In the genomic region with DNA sequence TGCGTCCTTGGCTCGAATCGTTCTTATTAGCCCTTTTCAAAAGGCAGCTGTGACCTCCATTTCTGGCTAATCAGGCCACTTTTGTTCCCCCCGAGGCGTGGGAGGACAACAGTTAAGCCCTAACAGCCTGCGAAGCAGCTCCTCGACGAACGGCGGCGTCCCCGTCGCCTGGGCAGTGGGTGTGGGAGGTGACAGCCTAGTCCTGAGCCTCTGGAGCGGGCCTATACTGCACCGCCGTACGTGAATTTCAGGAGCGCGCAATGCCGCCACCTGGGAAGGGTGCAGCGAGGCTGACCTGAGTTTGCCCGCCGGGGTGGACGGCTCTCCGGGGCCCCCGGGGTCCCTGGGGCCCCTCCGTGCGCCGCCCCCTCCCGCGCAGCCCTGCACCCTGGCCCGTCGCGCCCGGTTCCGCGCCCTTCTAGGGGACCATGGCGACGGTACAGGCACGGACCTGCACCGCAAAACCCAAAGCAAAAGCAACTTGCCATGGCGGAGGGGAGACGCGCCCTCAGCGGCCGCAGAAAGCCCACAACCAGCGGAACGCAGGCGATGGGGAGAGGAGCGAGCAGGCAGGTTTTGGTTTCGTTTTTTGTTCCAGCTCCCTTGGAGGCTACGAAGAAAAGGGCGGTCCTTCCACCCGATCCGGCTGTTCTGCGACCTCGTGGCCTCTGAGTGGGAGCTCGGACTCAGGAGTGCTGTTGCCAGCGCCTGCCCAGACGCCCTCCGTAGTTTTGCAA, we compare ENCODE assay signal across 1 cellular context.
TF ChIP-seq lines count a peak whose summit lies in the region.

TSS of gene RBM43 (minus strand) at position 624 of the 737 bp plus-strand sequence. CDS start at position 488, 136 bp downstream.

TF ChIP-seq in K562, 482 proteins besides CTCF, POLR2A, EP300 and RAD21 (continued from another document and continues in another):
- TF ChIP-seq ZFP36 (IDR thresholded peaks at IDR 0.05; ENCODE audit: low read depth, low read length, partially characterized antibody) (peak; percentile 13), MTF1 (CRISPR knock-in tag; IDR thresholded peaks at IDR 0.05; ENCODE audit: borderline replicate concordance) (no peak), ZBTB12 (CRISPR knock-in tag; IDR thresholded peaks at IDR 0.05) (no peak), KDM2B (CRISPR knock-in tag; IDR thresholded peaks at IDR 0.05) (no peak), DLX4 (CRISPR knock-in tag; IDR thresholded peaks at IDR 0.05) (no peak), ZNF165 (CRISPR knock-in tag; IDR thresholded peaks at IDR 0.05; ENCODE audit: borderline replicate concordance) (peak; percentile 74; the same call in 1 of the 2 replicates), ZNF175 (CRISPR knock-in tag; IDR thresholded peaks at IDR 0.05; ENCODE audit: low read depth) (peak; percentile 62; the same call in 1 of the 2 replicates), ELF1 (tag; IDR thresholded peaks at IDR 0.05) (no peak; the same call in 1 of the 2 replicates), ZNF639 (CRISPR knock-in tag; conservative IDR thresholded peaks at IDR 0.05 in 1 of 2, IDR thresholded peaks at IDR 0.05 in 1 of 2) (peak in 1 of 2 experiments; percentile 8; a peak in 1 of 4 replicates), ZNF311 (CRISPR knock-in tag; IDR thresholded peaks at IDR 0.05) (no peak), YY1 (IDR thresholded peaks at IDR 0.05; ENCODE audit: borderline replicate concordance in 1 of 3, control insufficient read depth in 1 of 3, extremely low read depth in 1 of 3, insufficient read depth in 3 of 3, insufficient read length in 1 of 3, insufficient replicate concordance in 2 of 3, low read depth in 1 of 3, low read length in 2 of 3) (peak in 2 of 3 experiments; percentile 26 to 73), RUNX1 (IDR thresholded peaks at IDR 0.05; ENCODE audit: low read depth) (no peak), SMAD1 (IDR thresholded peaks at IDR 0.05; ENCODE audit: low read depth, low read length, partially characterized antibody) (no peak), HNRNPK (IDR thresholded peaks at IDR 0.05; ENCODE audit: low read depth, low read length, poor library complexity, severe bottlenecking) (no peak), HIVEP1 (CRISPR knock-in tag; IDR thresholded peaks at IDR 0.05) (no peak), PHB2 (IDR thresholded peaks at IDR 0.05; ENCODE audit: low read depth) (no peak), ZNF197 (CRISPR knock-in tag; IDR thresholded peaks at IDR 0.05; ENCODE audit: low read depth) (peak; percentile 84; the same call in 1 of the 2 replicates), KLF13 (tag; IDR thresholded peaks at IDR 0.05; ENCODE audit: borderline replicate concordance, low read depth) (no peak), E2F5 (CRISPR knock-in tag; IDR thresholded peaks at IDR 0.05) (0 out of 2 replicates have a peak, but pooled peaks have one; percentile 57), PHF20 (IDR thresholded peaks at IDR 0.05; ENCODE audit: partially characterized antibody) (peak; percentile 35), FOXP4 (CRISPR knock-in tag; IDR thresholded peaks at IDR 0.05; ENCODE audit: borderline replicate concordance) (0 out of 2 replicates have a peak, but pooled peaks have one; percentile 44), ZNF785 (CRISPR knock-in tag; IDR thresholded peaks at IDR 0.05) (no peak), BRF1 (IDR thresholded peaks at IDR 0.05; ENCODE audit: borderline replicate concordance, extremely low read depth, insufficient read length) (no peak), ZNF561 (CRISPR knock-in tag; conservative IDR thresholded peaks at IDR 0.05) (no peak), ZEB2 (IDR thresholded peaks at IDR 0.05) (no peak), RBFOX2 (IDR thresholded peaks at IDR 0.05; ENCODE audit: low read depth, low read length) (peak; percentile 91), HOMEZ (CRISPR knock-in tag; IDR thresholded peaks at IDR 0.05) (no peak), NFRKB (IDR thresholded peaks at IDR 0.05; ENCODE audit: low read depth) (peak; percentile 93), ESRRB (CRISPR knock-in tag; IDR thresholded peaks at IDR 0.05; ENCODE audit: borderline replicate concordance) (no peak), CEBPG (CRISPR knock-in tag; IDR thresholded peaks at IDR 0.05) (no peak), CEBPG (tag; conservative IDR thresholded peaks at IDR 0.05 in 1 of 2, IDR thresholded peaks at IDR 0.05 in 1 of 2) (no peak), MBD2 (IDR thresholded peaks at IDR 0.05; ENCODE audit: borderline replicate concordance, low read depth) (no peak), POLR2AphosphoS2 (IDR thresholded peaks at IDR 0.05; ENCODE audit: low read length) (no peak), LEF1 (IDR thresholded peaks at IDR 0.05) (0 out of 2 replicates have a peak, but pooled peaks have one; percentile 18), SP2 (IDR thresholded peaks at IDR 0.05; ENCODE audit: extremely low read depth, low read depth, low read length, poor library complexity, severe bottlenecking) (no peak), RBM14 (IDR thresholded peaks at IDR 0.05; ENCODE audit: borderline replicate concordance, insufficient read depth, low read depth, low read length) (no peak), ZNF77 (CRISPR knock-in tag; IDR thresholded peaks at IDR 0.05) (no peak), ZNF717 (CRISPR knock-in tag; IDR thresholded peaks at IDR 0.05) (no peak), ZNF830 (CRISPR knock-in tag; IDR thresholded peaks at IDR 0.05) (peak; percentile 30; the same call in 1 of the 2 replicates), DACH1 (IDR thresholded peaks at IDR 0.05; ENCODE audit: partially characterized antibody) (peak; percentile 57), COPS2 (conservative IDR thresholded peaks at IDR 0.05) (no peak), SRSF9 (IDR thresholded peaks at IDR 0.05; ENCODE audit: borderline replicate concordance, low read depth, low read length) (no peak), ATF7 (IDR thresholded peaks at IDR 0.05) (peak; percentile 49), PRPF4 (IDR thresholded peaks at IDR 0.05; ENCODE audit: insufficient read depth, low read depth, low read length, poor library complexity, severe bottlenecking) (no peak)
- TF ChIP-seq, protein P1, sequence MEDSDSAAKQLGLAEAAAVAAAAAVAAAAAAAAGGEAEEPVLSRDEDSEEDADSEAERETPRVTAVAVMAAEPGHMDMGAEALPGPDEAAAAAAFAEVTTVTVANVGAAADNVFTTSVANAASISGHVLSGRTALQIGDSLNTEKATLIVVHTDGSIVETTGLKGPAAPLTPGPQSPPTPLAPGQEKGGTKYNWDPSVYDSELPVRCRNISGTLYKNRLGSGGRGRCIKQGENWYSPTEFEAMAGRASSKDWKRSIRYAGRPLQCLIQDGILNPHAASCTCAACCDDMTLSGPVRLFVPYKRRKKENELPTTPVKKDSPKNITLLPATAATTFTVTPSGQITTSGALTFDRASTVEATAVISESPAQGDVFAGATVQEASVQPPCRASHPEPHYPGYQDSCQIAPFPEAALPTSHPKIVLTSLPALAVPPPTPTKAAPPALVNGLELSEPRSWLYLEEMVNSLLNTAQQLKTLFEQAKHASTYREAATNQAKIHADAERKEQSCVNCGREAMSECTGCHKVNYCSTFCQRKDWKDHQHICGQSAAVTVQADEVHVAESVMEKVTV (CRISPR knock-in tag; IDR thresholded peaks at IDR 0.05) = no peak
- TF ChIP-seq, protein P2, sequence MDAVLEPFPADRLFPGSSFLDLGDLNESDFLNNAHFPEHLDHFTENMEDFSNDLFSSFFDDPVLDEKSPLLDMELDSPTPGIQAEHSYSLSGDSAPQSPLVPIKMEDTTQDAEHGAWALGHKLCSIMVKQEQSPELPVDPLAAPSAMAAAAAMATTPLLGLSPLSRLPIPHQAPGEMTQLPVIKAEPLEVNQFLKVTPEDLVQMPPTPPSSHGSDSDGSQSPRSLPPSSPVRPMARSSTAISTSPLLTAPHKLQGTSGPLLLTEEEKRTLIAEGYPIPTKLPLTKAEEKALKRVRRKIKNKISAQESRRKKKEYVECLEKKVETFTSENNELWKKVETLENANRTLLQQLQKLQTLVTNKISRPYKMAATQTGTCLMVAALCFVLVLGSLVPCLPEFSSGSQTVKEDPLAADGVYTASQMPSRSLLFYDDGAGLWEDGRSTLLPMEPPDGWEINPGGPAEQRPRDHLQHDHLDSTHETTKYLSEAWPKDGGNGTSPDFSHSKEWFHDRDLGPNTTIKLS (IDR thresholded peaks at IDR 0.05; ENCODE audit: borderline replicate concordance, low read depth) = 0 out of 2 replicates have a peak, but pooled peaks have one; percentile 44
- TF ChIP-seq, protein P3, sequence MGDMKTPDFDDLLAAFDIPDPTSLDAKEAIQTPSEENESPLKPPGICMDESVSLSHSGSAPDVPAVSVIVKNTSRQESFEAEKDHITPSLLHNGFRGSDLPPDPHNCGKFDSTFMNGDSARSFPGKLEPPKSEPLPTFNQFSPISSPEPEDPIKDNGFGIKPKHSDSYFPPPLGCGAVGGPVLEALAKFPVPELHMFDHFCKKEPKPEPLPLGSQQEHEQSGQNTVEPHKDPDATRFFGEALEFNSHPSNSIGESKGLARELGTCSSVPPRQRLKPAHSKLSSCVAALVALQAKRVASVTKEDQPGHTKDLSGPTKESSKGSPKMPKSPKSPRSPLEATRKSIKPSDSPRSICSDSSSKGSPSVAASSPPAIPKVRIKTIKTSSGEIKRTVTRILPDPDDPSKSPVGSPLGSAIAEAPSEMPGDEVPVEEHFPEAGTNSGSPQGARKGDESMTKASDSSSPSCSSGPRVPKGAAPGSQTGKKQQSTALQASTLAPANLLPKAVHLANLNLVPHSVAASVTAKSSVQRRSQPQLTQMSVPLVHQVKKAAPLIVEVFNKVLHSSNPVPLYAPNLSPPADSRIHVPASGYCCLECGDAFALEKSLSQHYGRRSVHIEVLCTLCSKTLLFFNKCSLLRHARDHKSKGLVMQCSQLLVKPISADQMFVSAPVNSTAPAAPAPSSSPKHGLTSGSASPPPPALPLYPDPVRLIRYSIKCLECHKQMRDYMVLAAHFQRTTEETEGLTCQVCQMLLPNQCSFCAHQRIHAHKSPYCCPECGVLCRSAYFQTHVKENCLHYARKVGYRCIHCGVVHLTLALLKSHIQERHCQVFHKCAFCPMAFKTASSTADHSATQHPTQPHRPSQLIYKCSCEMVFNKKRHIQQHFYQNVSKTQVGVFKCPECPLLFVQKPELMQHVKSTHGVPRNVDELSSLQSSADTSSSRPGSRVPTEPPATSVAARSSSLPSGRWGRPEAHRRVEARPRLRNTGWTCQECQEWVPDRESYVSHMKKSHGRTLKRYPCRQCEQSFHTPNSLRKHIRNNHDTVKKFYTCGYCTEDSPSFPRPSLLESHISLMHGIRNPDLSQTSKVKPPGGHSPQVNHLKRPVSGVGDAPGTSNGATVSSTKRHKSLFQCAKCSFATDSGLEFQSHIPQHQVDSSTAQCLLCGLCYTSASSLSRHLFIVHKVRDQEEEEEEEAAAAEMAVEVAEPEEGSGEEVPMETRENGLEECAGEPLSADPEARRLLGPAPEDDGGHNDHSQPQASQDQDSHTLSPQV (IDR thresholded peaks at IDR 0.05) = peak; percentile 45; the same call in 1 of the 2 replicates
